Comparison of ENCODE assay signal across 29 cellular contexts in the genomic region with DNA sequence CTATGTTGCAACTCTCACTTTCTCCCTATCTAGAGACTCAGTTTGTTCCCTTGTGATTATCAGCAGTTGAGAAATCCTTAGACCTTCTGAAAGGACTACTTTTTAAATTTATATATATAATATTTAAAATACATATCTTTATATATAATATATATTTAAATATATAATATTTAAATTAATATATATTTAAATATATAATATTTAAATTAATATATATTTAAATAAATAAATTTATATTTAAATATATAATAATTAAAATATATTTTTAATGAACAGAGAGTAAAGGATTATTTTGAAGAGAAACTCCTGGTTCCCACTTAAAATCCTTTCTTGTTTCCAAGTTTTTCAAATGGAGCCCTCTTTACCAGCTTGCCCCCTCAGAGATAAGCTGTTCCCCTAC.
"Had no signal": no experiment of that assay in that cellular context is flagged by ENCODE, and none has a peak within 500 bp of the region (broad histone marks: within the 10 kb centered on the region; RNA-seq: fewer than 3 reads in every experiment).

No MANE protein-coding gene starts in this region.

- H3K4me3 Mint-ChIP-seq: mesothelial cell of epicardium; naive B cell; natural killer cell treated with Interleukin-12 subunit alpha and Interleukin-12 subunit beta and Interleukin-15 and Interleukin-18, amount 100 ng/mL, for 72 hours; neural crest cell; stimulated activated naive CD8-positive, alpha-beta T cell treated with anti-CD3 and anti-CD28 coated beads, Interleukin-15, amount 100 ng/mL, for 72 hours had no signal

- ATAC-seq: esophagus mucosa; gastroesophageal sphincter; heart left ventricle; left cardiac atrium; left lung; mucosa of descending colon; natural killer cell treated with Interleukin-12 subunit alpha and Interleukin-12 subunit beta and Interleukin-15 and Interleukin-18, amount 100 ng/mL, for 72 hours; stimulated activated naive CD8-positive, alpha-beta T cell treated with anti-CD3 and anti-CD28 coated beads, Interleukin-15, amount 100 ng/mL, for 72 hours had no signal

- H3K27me3 ChIP-seq: dorsolateral prefrontal cortex, gastroesophageal sphincter, heart left ventricle, hepatocyte, left lung, neutrophil, right lobe of liver, suprapubic skin, vagina had no signal

- H3K9me3 ChIP-seq: gastroesophageal sphincter, heart left ventricle, left lung, mucosa of descending colon, neutrophil, right lobe of liver, suprapubic skin, vagina had no signal

- H3K9me3 Mint-ChIP-seq: mesothelial cell of epicardium; neural crest cell; stimulated activated naive CD8-positive, alpha-beta T cell treated with anti-CD3 and anti-CD28 coated beads, Interleukin-15, amount 100 ng/mL, for 72 hours had no signal

- H2AFZ ChIP-seq: hepatocyte, parathyroid adenoma had no signal

- H3K4me2 ChIP-seq: hepatocyte, smooth muscle cell had no signal

- H3K36me3 ChIP-seq: gastroesophageal sphincter, heart left ventricle, left lung, neutrophil, right lobe of liver, suprapubic skin, vagina had no signal

- H3K27ac Mint-ChIP-seq: mesothelial cell of epicardium; naive B cell; natural killer cell treated with Interleukin-12 subunit alpha and Interleukin-12 subunit beta and Interleukin-15 and Interleukin-18, amount 100 ng/mL, for 72 hours; progenitor cell of endocrine pancreas; stimulated activated naive CD8-positive, alpha-beta T cell treated with anti-CD3 and anti-CD28 coated beads, Interleukin-15, amount 100 ng/mL, for 72 hours had no signal

- DNase-seq: dorsolateral prefrontal cortex; effector CD4-positive, alpha-beta T cell; foreskin fibroblast; heart left ventricle; left cardiac atrium; left lung; mesenchymal stem cell; mucosa of descending colon; naive B cell; right lobe of liver; stimulated activated CD4-positive, alpha-beta T cell treated with anti-CD3 and anti-CD28 coated beads, Interleukin-12 subunit alpha, Interleukin-12 subunit beta, amount 100 ng/mL, for 4 hours; stimulated activated CD4-positive, alpha-beta T cell treated with anti-CD3 and anti-CD28 coated beads, Interleukin-1b, Interleukin-23, amount 100 ng/mL, for 48 hours; stimulated activated CD4-positive, alpha-beta T cell treated with anti-CD3 and anti-CD28 coated beads, Interleukin-4, amount 100 ng/mL, for 1 hour; stimulated activated CD8-positive, alpha-beta memory T cell treated with anti-CD3 and anti-CD28 coated beads, Interleukin-4, amount 100 ng/mL, for 48 hours; stimulated activated naive CD4-positive, alpha-beta T cell; stimulated activated naive CD8-positive, alpha-beta T cell treated with anti-CD3 and anti-CD28 coated beads, Interleukin-15, amount 100 ng/mL, for 72 hours had no signal

- H3K27me3 Mint-ChIP-seq: naive B cell; natural killer cell treated with Interleukin-12 subunit alpha and Interleukin-12 subunit beta and Interleukin-15 and Interleukin-18, amount 100 ng/mL, for 72 hours; progenitor cell of endocrine pancreas; stimulated activated naive CD8-positive, alpha-beta T cell treated with anti-CD3 and anti-CD28 coated beads, Interleukin-15, amount 100 ng/mL, for 72 hours had no signal

- H3K4me1 ChIP-seq: gastroesophageal sphincter, heart left ventricle, left lung, parathyroid adenoma, right lobe of liver, suprapubic skin, vagina had no signal

- H3K36me3 Mint-ChIP-seq: mesothelial cell of epicardium; naive B cell; natural killer cell treated with Interleukin-12 subunit alpha and Interleukin-12 subunit beta and Interleukin-15 and Interleukin-18, amount 100 ng/mL, for 72 hours had no signal

- H3K4me1 Mint-ChIP-seq: naive B cell; neural crest cell; stimulated activated naive CD8-positive, alpha-beta T cell treated with anti-CD3 and anti-CD28 coated beads, Interleukin-15, amount 100 ng/mL, for 72 hours had no signal

- H3K27ac ChIP-seq: dorsolateral prefrontal cortex, epithelial cell of prostate, gastroesophageal sphincter, heart left ventricle, hepatocyte, left lung, neutrophil, parathyroid adenoma, right lobe of liver, suprapubic skin, vagina had no signal

- H3K4me3 ChIP-seq: dorsolateral prefrontal cortex, gastroesophageal sphincter, heart left ventricle, hepatocyte, left lung, mucosa of descending colon, right lobe of liver, smooth muscle cell, suprapubic skin, vagina had no signal

- H3K79me2 ChIP-seq: hepatocyte, parathyroid adenoma had no signal
